Comparison of ENCODE assay signal across 1 cellular context in the genomic region with DNA sequence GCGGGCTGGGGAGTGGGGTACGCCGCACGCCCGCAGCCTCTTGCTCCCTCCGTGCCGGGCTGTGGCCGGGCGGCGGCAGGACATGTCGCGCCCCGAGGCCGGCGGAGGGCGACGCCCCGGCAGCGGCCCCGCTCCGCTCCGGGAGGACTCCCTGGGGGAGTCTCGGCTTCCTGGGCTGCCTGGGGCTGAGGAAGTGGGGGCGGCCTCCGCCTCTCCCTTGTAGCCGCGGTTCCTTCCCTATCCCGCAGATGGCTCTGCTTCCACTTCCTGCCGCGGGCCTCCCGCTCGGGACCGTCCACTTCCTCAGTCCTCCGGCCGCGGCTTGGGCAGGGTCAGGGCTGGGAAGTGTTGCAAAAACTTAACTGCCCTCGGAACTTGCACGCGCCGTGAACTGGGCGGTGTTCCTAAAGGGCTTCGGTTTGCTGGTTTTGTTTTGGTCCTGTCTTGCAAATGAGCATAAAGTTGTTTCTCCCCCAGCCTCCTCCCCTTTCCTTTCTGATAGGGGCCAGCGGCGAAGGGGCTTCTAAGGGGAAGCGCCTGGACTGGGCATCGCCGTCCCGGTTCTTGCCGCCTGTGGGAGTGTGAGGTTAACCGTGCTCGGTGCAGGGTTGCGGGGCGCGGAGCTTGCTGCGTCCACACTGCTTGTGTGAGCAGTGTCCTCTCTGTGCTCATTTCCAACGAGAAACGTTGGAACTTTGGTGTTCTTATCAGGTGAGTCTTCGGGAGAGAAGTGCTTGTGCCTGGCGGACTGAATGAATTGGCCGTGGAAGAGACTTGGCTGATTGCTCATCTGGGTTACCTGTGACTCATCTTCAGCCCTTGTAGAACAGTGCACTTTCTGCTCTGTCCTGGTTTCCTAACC.
A peak's percentile ranks its signal among the peaks of the same experiment; 100 is the strongest.
TF ChIP-seq lines count a peak whose summit lies in the region.

No MANE protein-coding gene starts in this region.

TF ChIP-seq in HEK293, 187 proteins besides CTCF, POLR2A, EP300 and RAD21 (continued from another document):
- TF ChIP-seq, protein P1, sequence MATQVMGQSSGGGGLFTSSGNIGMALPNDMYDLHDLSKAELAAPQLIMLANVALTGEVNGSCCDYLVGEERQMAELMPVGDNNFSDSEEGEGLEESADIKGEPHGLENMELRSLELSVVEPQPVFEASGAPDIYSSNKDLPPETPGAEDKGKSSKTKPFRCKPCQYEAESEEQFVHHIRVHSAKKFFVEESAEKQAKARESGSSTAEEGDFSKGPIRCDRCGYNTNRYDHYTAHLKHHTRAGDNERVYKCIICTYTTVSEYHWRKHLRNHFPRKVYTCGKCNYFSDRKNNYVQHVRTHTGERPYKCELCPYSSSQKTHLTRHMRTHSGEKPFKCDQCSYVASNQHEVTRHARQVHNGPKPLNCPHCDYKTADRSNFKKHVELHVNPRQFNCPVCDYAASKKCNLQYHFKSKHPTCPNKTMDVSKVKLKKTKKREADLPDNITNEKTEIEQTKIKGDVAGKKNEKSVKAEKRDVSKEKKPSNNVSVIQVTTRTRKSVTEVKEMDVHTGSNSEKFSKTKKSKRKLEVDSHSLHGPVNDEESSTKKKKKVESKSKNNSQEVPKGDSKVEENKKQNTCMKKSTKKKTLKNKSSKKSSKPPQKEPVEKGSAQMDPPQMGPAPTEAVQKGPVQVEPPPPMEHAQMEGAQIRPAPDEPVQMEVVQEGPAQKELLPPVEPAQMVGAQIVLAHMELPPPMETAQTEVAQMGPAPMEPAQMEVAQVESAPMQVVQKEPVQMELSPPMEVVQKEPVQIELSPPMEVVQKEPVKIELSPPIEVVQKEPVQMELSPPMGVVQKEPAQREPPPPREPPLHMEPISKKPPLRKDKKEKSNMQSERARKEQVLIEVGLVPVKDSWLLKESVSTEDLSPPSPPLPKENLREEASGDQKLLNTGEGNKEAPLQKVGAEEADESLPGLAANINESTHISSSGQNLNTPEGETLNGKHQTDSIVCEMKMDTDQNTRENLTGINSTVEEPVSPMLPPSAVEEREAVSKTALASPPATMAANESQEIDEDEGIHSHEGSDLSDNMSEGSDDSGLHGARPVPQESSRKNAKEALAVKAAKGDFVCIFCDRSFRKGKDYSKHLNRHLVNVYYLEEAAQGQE (tag by site-specific recombination; IDR thresholded peaks at IDR 0.05) = no peak
- peak; percentile 78 for TF ChIP-seq ZBTB11 (tag by site-specific recombination; conservative IDR thresholded peaks at IDR 0.05; ENCODE audit: low read depth)
- TF ChIP-seq ZBTB8A (tag by site-specific recombination; IDR thresholded peaks at IDR 0.05) = peak; percentile 62; the same call in 1 of the 2 replicates
- TF ChIP-seq ZNF335 (tag by site-specific recombination; conservative IDR thresholded peaks at IDR 0.05) = peak; percentile 64
- TF ChIP-seq KLF8 (tag by site-specific recombination; IDR thresholded peaks at IDR 0.05) = peak; percentile 52; the same call in 1 of the 2 replicates
- TF ChIP-seq ZNF2 (tag by site-specific recombination; IDR thresholded peaks at IDR 0.05) = peak; percentile 25; the same call in 1 of the 2 replicates
- TF ChIP-seq IKZF3 (tag by site-specific recombination; IDR thresholded peaks at IDR 0.05) = peak; percentile 34; the same call in 1 of the 2 replicates
- TF ChIP-seq ZSCAN30 (tag by site-specific recombination; IDR thresholded peaks at IDR 0.05) = 0 out of 2 replicates have a peak, but pooled peaks have one; percentile 30
- TF ChIP-seq, protein P2, sequence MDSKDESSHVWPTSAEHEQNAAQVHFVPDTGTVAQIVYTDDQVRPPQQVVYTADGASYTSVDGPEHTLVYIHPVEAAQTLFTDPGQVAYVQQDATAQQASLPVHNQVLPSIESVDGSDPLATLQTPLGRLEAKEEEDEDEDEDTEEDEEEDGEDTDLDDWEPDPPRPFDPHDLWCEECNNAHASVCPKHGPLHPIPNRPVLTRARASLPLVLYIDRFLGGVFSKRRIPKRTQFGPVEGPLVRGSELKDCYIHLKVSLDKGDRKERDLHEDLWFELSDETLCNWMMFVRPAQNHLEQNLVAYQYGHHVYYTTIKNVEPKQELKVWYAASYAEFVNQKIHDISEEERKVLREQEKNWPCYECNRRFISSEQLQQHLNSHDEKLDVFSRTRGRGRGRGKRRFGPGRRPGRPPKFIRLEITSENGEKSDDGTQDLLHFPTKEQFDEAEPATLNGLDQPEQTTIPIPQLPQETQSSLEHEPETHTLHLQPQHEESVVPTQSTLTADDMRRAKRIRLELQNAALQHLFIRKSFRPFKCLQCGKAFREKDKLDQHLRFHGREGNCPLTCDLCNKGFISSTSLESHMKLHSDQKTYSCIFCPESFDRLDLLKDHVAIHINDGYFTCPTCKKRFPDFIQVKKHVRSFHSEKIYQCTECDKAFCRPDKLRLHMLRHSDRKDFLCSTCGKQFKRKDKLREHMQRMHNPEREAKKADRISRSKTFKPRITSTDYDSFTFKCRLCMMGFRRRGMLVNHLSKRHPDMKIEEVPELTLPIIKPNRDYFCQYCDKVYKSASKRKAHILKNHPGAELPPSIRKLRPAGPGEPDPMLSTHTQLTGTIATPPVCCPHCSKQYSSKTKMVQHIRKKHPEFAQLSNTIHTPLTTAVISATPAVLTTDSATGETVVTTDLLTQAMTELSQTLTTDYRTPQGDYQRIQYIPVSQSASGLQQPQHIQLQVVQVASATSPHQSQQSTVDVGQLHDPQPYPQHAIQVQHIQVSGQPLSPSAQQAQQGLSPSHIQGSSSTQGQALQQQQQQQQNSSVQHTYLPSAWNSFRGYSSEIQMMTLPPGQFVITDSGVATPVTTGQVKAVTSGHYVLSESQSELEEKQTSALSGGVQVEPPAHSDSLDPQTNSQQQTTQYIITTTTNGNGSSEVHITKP (tag by site-specific recombination; IDR thresholded peaks at IDR 0.05) = peak; percentile 40; the same call in 1 of the 2 replicates
- peak; percentile 63 for TF ChIP-seq ZBTB20 (tag by site-specific recombination; IDR thresholded peaks at IDR 0.05)
- 0 out of 2 replicates have a peak, but pooled peaks have one; percentile 39 for TF ChIP-seq ZNF600 (tag by site-specific recombination; IDR thresholded peaks at IDR 0.05)
- TF ChIP-seq, protein P3, sequence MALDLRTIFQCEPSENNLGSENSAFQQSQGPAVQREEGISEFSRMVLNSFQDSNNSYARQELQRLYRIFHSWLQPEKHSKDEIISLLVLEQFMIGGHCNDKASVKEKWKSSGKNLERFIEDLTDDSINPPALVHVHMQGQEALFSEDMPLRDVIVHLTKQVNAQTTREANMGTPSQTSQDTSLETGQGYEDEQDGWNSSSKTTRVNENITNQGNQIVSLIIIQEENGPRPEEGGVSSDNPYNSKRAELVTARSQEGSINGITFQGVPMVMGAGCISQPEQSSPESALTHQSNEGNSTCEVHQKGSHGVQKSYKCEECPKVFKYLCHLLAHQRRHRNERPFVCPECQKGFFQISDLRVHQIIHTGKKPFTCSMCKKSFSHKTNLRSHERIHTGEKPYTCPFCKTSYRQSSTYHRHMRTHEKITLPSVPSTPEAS (tag by site-specific recombination; IDR thresholded peaks at IDR 0.05) = no peak
- TF ChIP-seq GLIS1 (tag by site-specific recombination; IDR thresholded peaks at IDR 0.05) = peak; percentile 56
- TF ChIP-seq, protein P4, sequence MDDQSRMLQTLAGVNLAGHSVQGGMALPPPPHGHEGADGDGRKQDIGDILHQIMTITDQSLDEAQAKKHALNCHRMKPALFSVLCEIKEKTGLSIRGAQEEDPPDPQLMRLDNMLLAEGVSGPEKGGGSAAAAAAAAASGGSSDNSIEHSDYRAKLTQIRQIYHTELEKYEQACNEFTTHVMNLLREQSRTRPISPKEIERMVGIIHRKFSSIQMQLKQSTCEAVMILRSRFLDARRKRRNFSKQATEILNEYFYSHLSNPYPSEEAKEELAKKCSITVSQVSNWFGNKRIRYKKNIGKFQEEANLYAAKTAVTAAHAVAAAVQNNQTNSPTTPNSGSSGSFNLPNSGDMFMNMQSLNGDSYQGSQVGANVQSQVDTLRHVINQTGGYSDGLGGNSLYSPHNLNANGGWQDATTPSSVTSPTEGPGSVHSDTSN (CRISPR knock-in tag; IDR thresholded peaks at IDR 0.05) = peak; percentile 78; the same call in 1 of the 2 replicates
- peak; percentile 36; the same call in 1 of the 2 replicates for TF ChIP-seq FEZF1 (tag by site-specific recombination; IDR thresholded peaks at IDR 0.05)
TF ChIP-seq in HEK293: peak in this region for 17.
